ENCODE assay signal across 8 cellular contexts in the genomic region with DNA sequence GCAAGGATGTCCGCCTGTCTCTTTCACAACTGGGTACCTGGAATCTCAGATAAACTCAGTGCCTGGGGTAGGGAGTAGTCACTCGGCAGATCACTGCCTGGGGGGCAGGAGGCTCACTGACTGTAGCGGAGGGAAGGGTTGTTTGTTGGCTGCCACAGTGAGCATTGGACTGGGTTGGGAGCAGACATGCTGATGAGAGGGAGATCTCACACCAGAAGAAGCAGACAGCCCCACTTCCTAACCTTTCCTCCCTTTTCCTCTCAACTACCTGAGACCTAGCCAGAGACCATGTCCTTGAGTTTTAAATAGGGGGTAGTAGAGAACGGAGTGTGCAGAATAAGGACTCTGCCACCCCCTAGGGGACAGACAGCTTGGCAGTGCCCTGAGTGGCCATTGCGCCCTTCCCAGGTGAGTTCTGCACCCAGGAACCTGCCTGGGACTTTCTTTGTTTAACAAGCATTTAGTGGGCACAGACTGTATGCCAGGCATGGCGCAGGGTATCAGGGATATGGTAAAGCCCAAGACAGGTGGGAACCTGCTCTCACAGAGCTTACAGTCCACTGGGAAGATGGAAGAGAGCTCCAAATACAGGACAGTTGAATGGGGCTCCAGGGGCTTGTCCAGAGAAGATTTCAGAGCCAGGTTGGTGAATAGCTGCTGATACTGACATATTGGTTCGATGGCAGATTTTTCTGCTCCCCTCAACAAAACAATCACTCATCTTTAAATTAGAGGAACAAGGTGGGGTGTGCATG.
DNase-seq lines count a peak whose midpoint lies in the region; ATAC-seq and TF ChIP-seq lines count a peak whose summit lies in the region.

No MANE protein-coding gene starts in this region.

- peaks cover 77 to 86% (median 81%) of the 10 kb centered on the region in 3 donors for H3K4me1 Mint-ChIP-seq in T-cell

- peak; percentile 72 for TF ChIP-seq CTCF in HEK293 (tag by site-specific recombination; IDR thresholded peaks at IDR 0.05)

- no peak overlapping the region for H3K4me3 ChIP-seq in HEK293 (ENCODE audit: low read depth, low read length)

- H3K4me1 ChIP-seq in HEK293 (ENCODE audit: control insufficient read depth, insufficient read depth, low read length), result no peaks in the 10 kb centered on the region; the same call in 1 of the 2 replicates

- no peak for ATAC-seq in T-cell (replicated peaks in 1 of 4)
- no peak for ATAC-seq in HG03342 (IDR thresholded peaks at IDR 0.05; ENCODE audit: unreplicated experiment)
- no peak for ATAC-seq in GM21576 (IDR thresholded peaks at IDR 0.05; ENCODE audit: unreplicated experiment)

- no peaks in the 10 kb centered on the region for H3K36me3 Mint-ChIP-seq in T-cell

- H3K9me3 ChIP-seq in HEK293 (ENCODE audit: control insufficient read depth, insufficient read depth, low read depth, low read length), result no peaks in the 10 kb centered on the region

- peak; percentile 33 for DNase-seq in AG20443 (ENCODE audit: low spot score)
- DNase-seq in T-cell, result peak in 7 of 34 experiments; percentile 11 to 36 (median 18)
- DNase-seq in head of caudate nucleus, result peak in 26 of 42 donors; percentile 40 to 78 (median 60)
- peak; percentile 17 for DNase-seq in retina
- DNase-seq in central memory CD4-positive, alpha-beta T cell, result no peak

- H3K4me3 Mint-ChIP-seq in T-cell, result peak overlapping the region in 1 of 3 donors; percentile 57

- intact Hi-C loops in head of caudate nucleus (cut with DNase I), result no loop called here

- H3K27me3 Mint-ChIP-seq in T-cell, result no peaks in the 10 kb centered on the region

- no peaks in the 10 kb centered on the region for H3K9me3 Mint-ChIP-seq in T-cell

- POLR2A ChIA-PET in HEK293 (lab: Yijun Ruan, JAX) (interaction anchor here (0.7 kb wide), 1 partner anchor 120 kb away, joined by 4 read pairs; no protein-coding TSS in a partner anchor), T-cell (lab: Charles Lee) (no interaction called here)

- CTCF ChIA-PET in HEK293 (lab: Yijun Ruan, JAX) (interaction anchor here (0.6 to 7.3 kb wide), 25 partner anchors 11 to 1903 kb away, joined by 3 to 51 read pairs (median 4); no protein-coding TSS in a partner anchor), T-cell (lab: Charles Lee) (interaction anchor here (0.6 to 2.1 kb wide), 5 partner anchors 12 to 144 kb away, joined by 3 to 8 read pairs (median 3); no protein-coding TSS in a partner anchor)

- peak overlapping the region; percentile 66 to 67 for H3K27ac Mint-ChIP-seq in T-cell

- no peaks in the 10 kb centered on the region for H3K36me3 ChIP-seq in HEK293 (ENCODE audit: control insufficient read depth in 2 of 2, insufficient read depth in 1 of 2, low read length in 2 of 2)

- no peak overlapping the region for H3K27ac ChIP-seq in HEK293 (ENCODE audit: extremely low read depth, low read depth, low read length)

TF ChIP-seq in HEK293, 187 proteins besides CTCF, POLR2A, EP300 and RAD21:
- TF ChIP-seq ZFP69B (tag by site-specific recombination; IDR thresholded peaks at IDR 0.05), result no peak
- TF ChIP-seq ZNF830 (tag by site-specific recombination; IDR thresholded peaks at IDR 0.05; ENCODE audit: low read depth), result no peak
- no peak for TF ChIP-seq KLF1 (tag by site-specific recombination; IDR thresholded peaks at IDR 0.05)
- TF ChIP-seq GLIS1 (tag by site-specific recombination; IDR thresholded peaks at IDR 0.05), result 0 out of 2 replicates have a peak, but pooled peaks have one; percentile 12
- TF ChIP-seq ZNF341 (tag by site-specific recombination; IDR thresholded peaks at IDR 0.05; ENCODE audit: low read depth), result 0 out of 2 replicates have a peak, but pooled peaks have one; percentile 4
- TF ChIP-seq, protein P1, sequence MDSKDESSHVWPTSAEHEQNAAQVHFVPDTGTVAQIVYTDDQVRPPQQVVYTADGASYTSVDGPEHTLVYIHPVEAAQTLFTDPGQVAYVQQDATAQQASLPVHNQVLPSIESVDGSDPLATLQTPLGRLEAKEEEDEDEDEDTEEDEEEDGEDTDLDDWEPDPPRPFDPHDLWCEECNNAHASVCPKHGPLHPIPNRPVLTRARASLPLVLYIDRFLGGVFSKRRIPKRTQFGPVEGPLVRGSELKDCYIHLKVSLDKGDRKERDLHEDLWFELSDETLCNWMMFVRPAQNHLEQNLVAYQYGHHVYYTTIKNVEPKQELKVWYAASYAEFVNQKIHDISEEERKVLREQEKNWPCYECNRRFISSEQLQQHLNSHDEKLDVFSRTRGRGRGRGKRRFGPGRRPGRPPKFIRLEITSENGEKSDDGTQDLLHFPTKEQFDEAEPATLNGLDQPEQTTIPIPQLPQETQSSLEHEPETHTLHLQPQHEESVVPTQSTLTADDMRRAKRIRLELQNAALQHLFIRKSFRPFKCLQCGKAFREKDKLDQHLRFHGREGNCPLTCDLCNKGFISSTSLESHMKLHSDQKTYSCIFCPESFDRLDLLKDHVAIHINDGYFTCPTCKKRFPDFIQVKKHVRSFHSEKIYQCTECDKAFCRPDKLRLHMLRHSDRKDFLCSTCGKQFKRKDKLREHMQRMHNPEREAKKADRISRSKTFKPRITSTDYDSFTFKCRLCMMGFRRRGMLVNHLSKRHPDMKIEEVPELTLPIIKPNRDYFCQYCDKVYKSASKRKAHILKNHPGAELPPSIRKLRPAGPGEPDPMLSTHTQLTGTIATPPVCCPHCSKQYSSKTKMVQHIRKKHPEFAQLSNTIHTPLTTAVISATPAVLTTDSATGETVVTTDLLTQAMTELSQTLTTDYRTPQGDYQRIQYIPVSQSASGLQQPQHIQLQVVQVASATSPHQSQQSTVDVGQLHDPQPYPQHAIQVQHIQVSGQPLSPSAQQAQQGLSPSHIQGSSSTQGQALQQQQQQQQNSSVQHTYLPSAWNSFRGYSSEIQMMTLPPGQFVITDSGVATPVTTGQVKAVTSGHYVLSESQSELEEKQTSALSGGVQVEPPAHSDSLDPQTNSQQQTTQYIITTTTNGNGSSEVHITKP (tag by site-specific recombination; IDR thresholded peaks at IDR 0.05), result 0 out of 2 replicates have a peak, but pooled peaks have one; percentile 30
- peak; percentile 50 for TF ChIP-seq ZNF654 (tag by site-specific recombination; IDR thresholded peaks at IDR 0.05; ENCODE audit: low read depth)
